ENCODE assay signal across 21 cellular contexts in genomic region chr2:210762604-210763588, GRCh38.
"Had no signal": no experiment of that assay in that cellular context is flagged by ENCODE, and none has a peak within 500 bp of the region (broad histone marks: within the 10 kb centered on the region; RNA-seq: fewer than 3 reads in every experiment).

No MANE protein-coding gene starts in this region.

- H3K27ac ChIP-seq: epithelial cell of prostate, hepatocyte, lower lobe of right lung had no signal

- H3K4me1 Mint-ChIP-seq: activated CD4-positive, alpha-beta T cell treated with anti-CD3 and anti-CD28 coated beads, Interleukin-2, amount 10 ng/mL, durations not matched to agents 24 days and 14 days; activated naive CD4-positive, alpha-beta T cell treated with anti-CD3 and anti-CD28 coated beads, Interleukin-2, amount 10 ng/mL, durations not matched to agents 7 days and 5 days; activated naive CD8-positive, alpha-beta T cell treated with anti-CD3 and anti-CD28 coated beads, Interleukin-2, amount 50 U/mL, for 24 hours; activated T-helper 17 cell treated with anti-CD3 and anti-CD28 coated beads, Interleukin-2, amount 50 U/mL, for 72 hours; brain; mesothelial cell of epicardium; nephron had no signal

- H3K27me3 ChIP-seq: hepatocyte had no signal

- H3K9me3 Mint-ChIP-seq: activated CD4-positive, alpha-beta T cell treated with anti-CD3 and anti-CD28 coated beads, Interleukin-2, amount 10 ng/mL, durations not matched to agents 24 days and 14 days; activated CD8-positive, alpha-beta T cell treated with anti-CD3 and anti-CD28 coated beads for 36 hours; activated naive CD4-positive, alpha-beta T cell treated with anti-CD3 and anti-CD28 coated beads, Interleukin-2, amount 10 ng/mL, durations not matched to agents 7 days and 5 days; activated T-helper 17 cell treated with anti-CD3 and anti-CD28 coated beads, Interleukin-2, amount 50 U/mL, for 72 hours; stimulated activated naive CD8-positive, alpha-beta T cell treated with anti-CD3 and anti-CD28 coated beads, Interleukin-15, Interleukin-2, amounts not matched to agents 100 ng/mL and 50 ng/mL, for 24 hours; type B pancreatic cell had no signal

- ATAC-seq: activated CD8-positive, alpha-beta T cell treated with anti-CD3 and anti-CD28 coated beads for 36 hours; activated naive CD8-positive, alpha-beta T cell treated with anti-CD3 and anti-CD28 coated beads, Interleukin-2, amount 50 U/mL, for 24 hours; activated T-helper 17 cell treated with anti-CD3 and anti-CD28 coated beads, Interleukin-2, amount 50 U/mL, for 72 hours; lower lobe of right lung had no signal

- H3K27me3 Mint-ChIP-seq: activated CD4-positive, alpha-beta T cell treated with anti-CD3 and anti-CD28 coated beads, Interleukin-2, amount 10 ng/mL, durations not matched to agents 24 days and 14 days; activated CD8-positive, alpha-beta T cell treated with anti-CD3 and anti-CD28 coated beads for 36 hours; activated naive CD4-positive, alpha-beta T cell treated with anti-CD3 and anti-CD28 coated beads, Interleukin-2, amount 10 ng/mL, durations not matched to agents 7 days and 5 days; activated naive CD8-positive, alpha-beta T cell treated with anti-CD3 and anti-CD28 coated beads, Interleukin-2, amount 50 U/mL, for 24 hours; activated T-helper 17 cell treated with anti-CD3 and anti-CD28 coated beads, Interleukin-2, amount 50 U/mL, for 72 hours; brain; progenitor cell of endocrine pancreas; stimulated activated naive CD8-positive, alpha-beta T cell treated with anti-CD3 and anti-CD28 coated beads, Interleukin-15, Interleukin-2, amounts not matched to agents 100 ng/mL and 50 ng/mL, for 24 hours had no signal

- H3K4me3 ChIP-seq: hepatocyte, lower lobe of right lung had no signal

- H3K4me1 ChIP-seq: lower lobe of right lung had no signal

- DNase-seq: activated CD4-positive, alpha-beta T cell treated with anti-CD3 and anti-CD28 coated beads, Interleukin-2, amount 10 ng/mL, durations not matched to agents 24 days and 14 days; activated CD8-positive, alpha-beta T cell treated with anti-CD3 and anti-CD28 coated beads for 36 hours; activated naive CD4-positive, alpha-beta T cell treated with anti-CD3 and anti-CD28 coated beads, Interleukin-2, amount 10 ng/mL, durations not matched to agents 7 days and 5 days; activated naive CD8-positive, alpha-beta T cell treated with anti-CD3 and anti-CD28 coated beads, Interleukin-2, amount 50 U/mL, for 24 hours; activated T-cell treated with anti-CD3 and anti-CD28 coated beads, Interleukin-2, amount 50 U/mL, for 1 hour; anterior cingulate cortex; caudate nucleus; foreskin fibroblast; islet precursor cell; lower lobe of right lung; T-helper 1 cell; T1000 had no signal

- H3K36me3 ChIP-seq: lower lobe of right lung had no signal

- H3K4me3 Mint-ChIP-seq: activated CD4-positive, alpha-beta T cell treated with anti-CD3 and anti-CD28 coated beads, Interleukin-2, amount 10 ng/mL, durations not matched to agents 24 days and 14 days; activated CD8-positive, alpha-beta T cell treated with anti-CD3 and anti-CD28 coated beads for 36 hours; activated naive CD4-positive, alpha-beta T cell treated with anti-CD3 and anti-CD28 coated beads, Interleukin-2, amount 10 ng/mL, durations not matched to agents 7 days and 5 days; activated naive CD8-positive, alpha-beta T cell treated with anti-CD3 and anti-CD28 coated beads, Interleukin-2, amount 50 U/mL, for 24 hours; activated T-helper 17 cell treated with anti-CD3 and anti-CD28 coated beads, Interleukin-2, amount 50 U/mL, for 72 hours; brain; mesothelial cell of epicardium; nephron; stimulated activated naive CD8-positive, alpha-beta T cell treated with anti-CD3 and anti-CD28 coated beads, Interleukin-15, Interleukin-2, amounts not matched to agents 100 ng/mL and 50 ng/mL, for 24 hours; type B pancreatic cell had no signal

- H2AFZ ChIP-seq: hepatocyte had no signal

- H3K36me3 Mint-ChIP-seq: activated naive CD4-positive, alpha-beta T cell treated with anti-CD3 and anti-CD28 coated beads, Interleukin-2, amount 10 ng/mL, durations not matched to agents 7 days and 5 days; brain; mesothelial cell of epicardium; type B pancreatic cell had no signal

- H3K27ac Mint-ChIP-seq: activated CD4-positive, alpha-beta T cell treated with anti-CD3 and anti-CD28 coated beads, Interleukin-2, amount 10 ng/mL, durations not matched to agents 24 days and 14 days; activated CD8-positive, alpha-beta T cell treated with anti-CD3 and anti-CD28 coated beads for 36 hours; activated naive CD4-positive, alpha-beta T cell treated with anti-CD3 and anti-CD28 coated beads, Interleukin-2, amount 10 ng/mL, durations not matched to agents 7 days and 5 days; activated naive CD8-positive, alpha-beta T cell treated with anti-CD3 and anti-CD28 coated beads, Interleukin-2, amount 50 U/mL, for 24 hours; activated T-helper 17 cell treated with anti-CD3 and anti-CD28 coated beads, Interleukin-2, amount 50 U/mL, for 72 hours; brain; mesothelial cell of epicardium; nephron; progenitor cell of endocrine pancreas; stimulated activated naive CD8-positive, alpha-beta T cell treated with anti-CD3 and anti-CD28 coated beads, Interleukin-15, Interleukin-2, amounts not matched to agents 100 ng/mL and 50 ng/mL, for 24 hours; type B pancreatic cell had no signal

- H3K4me2 ChIP-seq: hepatocyte had no signal

- H3K9me3 ChIP-seq: lower lobe of right lung had no signal
